In the genomic region with DNA sequence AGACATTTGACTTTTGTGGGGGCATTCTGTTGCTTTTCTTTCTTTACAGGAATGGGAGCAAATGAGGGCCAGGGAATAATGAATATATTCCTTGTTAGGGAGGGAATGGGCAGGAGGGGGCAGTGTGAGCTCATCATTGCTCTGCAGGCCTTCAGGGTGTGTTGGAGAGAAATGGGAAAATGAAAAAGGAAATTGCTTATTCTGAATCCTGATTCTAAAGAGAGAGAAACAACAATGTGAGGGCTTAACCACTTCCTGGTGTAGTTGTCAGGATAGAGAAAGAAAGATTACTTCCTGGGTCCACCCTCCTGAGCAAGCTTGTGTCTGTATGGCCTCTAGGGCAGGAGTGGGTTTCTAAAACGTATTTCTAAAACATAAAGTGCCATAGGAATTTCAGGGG, we compare ENCODE assay signal across 1 cellular context.
TF ChIP-seq lines count a peak whose summit lies in the region.

No MANE protein-coding gene starts in this region.

TF ChIP-seq in K562, 482 proteins besides CTCF, POLR2A, EP300 and RAD21 (continued from another document):
- TF ChIP-seq, protein P1, sequence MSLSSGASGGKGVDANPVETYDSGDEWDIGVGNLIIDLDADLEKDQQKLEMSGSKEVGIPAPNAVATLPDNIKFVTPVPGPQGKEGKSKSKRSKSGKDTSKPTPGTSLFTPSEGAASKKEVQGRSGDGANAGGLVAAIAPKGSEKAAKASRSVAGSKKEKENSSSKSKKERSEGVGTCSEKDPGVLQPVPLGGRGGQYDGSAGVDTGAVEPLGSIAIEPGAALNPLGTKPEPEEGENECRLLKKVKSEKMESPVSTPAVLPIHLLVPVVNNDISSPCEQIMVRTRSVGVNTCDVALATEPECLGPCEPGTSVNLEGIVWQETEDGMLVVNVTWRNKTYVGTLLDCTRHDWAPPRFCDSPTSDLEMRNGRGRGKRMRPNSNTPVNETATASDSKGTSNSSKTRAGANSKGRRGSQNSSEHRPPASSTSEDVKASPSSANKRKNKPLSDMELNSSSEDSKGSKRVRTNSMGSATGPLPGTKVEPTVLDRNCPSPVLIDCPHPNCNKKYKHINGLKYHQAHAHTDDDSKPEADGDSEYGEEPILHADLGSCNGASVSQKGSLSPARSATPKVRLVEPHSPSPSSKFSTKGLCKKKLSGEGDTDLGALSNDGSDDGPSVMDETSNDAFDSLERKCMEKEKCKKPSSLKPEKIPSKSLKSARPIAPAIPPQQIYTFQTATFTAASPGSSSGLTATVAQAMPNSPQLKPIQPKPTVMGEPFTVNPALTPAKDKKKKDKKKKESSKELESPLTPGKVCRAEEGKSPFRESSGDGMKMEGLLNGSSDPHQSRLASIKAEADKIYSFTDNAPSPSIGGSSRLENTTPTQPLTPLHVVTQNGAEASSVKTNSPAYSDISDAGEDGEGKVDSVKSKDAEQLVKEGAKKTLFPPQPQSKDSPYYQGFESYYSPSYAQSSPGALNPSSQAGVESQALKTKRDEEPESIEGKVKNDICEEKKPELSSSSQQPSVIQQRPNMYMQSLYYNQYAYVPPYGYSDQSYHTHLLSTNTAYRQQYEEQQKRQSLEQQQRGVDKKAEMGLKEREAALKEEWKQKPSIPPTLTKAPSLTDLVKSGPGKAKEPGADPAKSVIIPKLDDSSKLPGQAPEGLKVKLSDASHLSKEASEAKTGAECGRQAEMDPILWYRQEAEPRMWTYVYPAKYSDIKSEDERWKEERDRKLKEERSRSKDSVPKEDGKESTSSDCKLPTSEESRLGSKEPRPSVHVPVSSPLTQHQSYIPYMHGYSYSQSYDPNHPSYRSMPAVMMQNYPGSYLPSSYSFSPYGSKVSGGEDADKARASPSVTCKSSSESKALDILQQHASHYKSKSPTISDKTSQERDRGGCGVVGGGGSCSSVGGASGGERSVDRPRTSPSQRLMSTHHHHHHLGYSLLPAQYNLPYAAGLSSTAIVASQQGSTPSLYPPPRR (CRISPR knock-in tag; IDR thresholded peaks at IDR 0.05; ENCODE audit: borderline replicate concordance), result no peak
- TF ChIP-seq ZNF134 (CRISPR knock-in tag; conservative IDR thresholded peaks at IDR 0.05) (no peak), ESRRA (IDR thresholded peaks at IDR 0.05; ENCODE audit: borderline replicate concordance, low read depth) (no peak), STAG1 (CRISPR knock-in tag; IDR thresholded peaks at IDR 0.05; ENCODE audit: borderline replicate concordance) (peak; percentile 72; the same call in 1 of the 2 replicates), ELF1 (tag; IDR thresholded peaks at IDR 0.05) (peak; percentile 59), NR2C1 (IDR thresholded peaks at IDR 0.05) (no peak), NR2C1 (tag; IDR thresholded peaks at IDR 0.05) (0 out of 2 replicates have a peak, but pooled peaks have one; percentile 9), LEF1 (IDR thresholded peaks at IDR 0.05) (no peak), RFX1 (IDR thresholded peaks at IDR 0.05) (no peak), SOX6 (IDR thresholded peaks at IDR 0.05) (peak; percentile 24; the same call in 1 of the 2 replicates), NR2C2 (CRISPR knock-in tag; IDR thresholded peaks at IDR 0.05) (no peak), NR2C2 (tag; IDR thresholded peaks at IDR 0.05) (peak; percentile 48; the same call in 1 of the 2 replicates), HDGF (IDR thresholded peaks at IDR 0.05) (no peak), PCBP2 (IDR thresholded peaks at IDR 0.05; ENCODE audit: low read depth, low read length, poor library complexity, severe bottlenecking) (no peak), NCOA1 (IDR thresholded peaks at IDR 0.05; ENCODE audit: low read depth) (no peak), TAF1 (IDR thresholded peaks at IDR 0.05; ENCODE audit: control insufficient read depth, extremely low read depth, insufficient read depth, low read length, severe bottlenecking) (no peak), TAL1 (IDR thresholded peaks at IDR 0.05) (no peak), ZNF766 (CRISPR knock-in tag; conservative IDR thresholded peaks at IDR 0.05) (peak; percentile 75; the same call in 1 of the 2 replicates), GATA2 (CRISPR knock-in tag; IDR thresholded peaks at IDR 0.05) (no peak), HNRNPK (IDR thresholded peaks at IDR 0.05; ENCODE audit: low read depth, low read length, poor library complexity, severe bottlenecking) (no peak), SP1 (CRISPR knock-in tag; IDR thresholded peaks at IDR 0.05) (no peak), ETV1 (tag; conservative IDR thresholded peaks at IDR 0.05; ENCODE audit: low read depth) (peak; percentile 65), TEAD4 (IDR thresholded peaks at IDR 0.05; ENCODE audit: low read length) (peak; percentile 30; the same call in 1 of the 2 replicates), TEAD4 (CRISPR knock-in tag; IDR thresholded peaks at IDR 0.05; ENCODE audit: borderline replicate concordance) (no peak), ZNF707 (CRISPR knock-in tag; conservative IDR thresholded peaks at IDR 0.05) (no peak), NR4A1 (CRISPR knock-in tag; IDR thresholded peaks at IDR 0.05) (no peak), NR4A1 (tag; IDR thresholded peaks at IDR 0.05) (no peak), ZNF57 (CRISPR knock-in tag; IDR thresholded peaks at IDR 0.05) (no peak), ZFP1 (CRISPR knock-in tag; IDR thresholded peaks at IDR 0.05) (no peak), GABPA (tag; conservative IDR thresholded peaks at IDR 0.05; ENCODE audit: low read depth) (peak; percentile 66)
- TF ChIP-seq, protein P2, sequence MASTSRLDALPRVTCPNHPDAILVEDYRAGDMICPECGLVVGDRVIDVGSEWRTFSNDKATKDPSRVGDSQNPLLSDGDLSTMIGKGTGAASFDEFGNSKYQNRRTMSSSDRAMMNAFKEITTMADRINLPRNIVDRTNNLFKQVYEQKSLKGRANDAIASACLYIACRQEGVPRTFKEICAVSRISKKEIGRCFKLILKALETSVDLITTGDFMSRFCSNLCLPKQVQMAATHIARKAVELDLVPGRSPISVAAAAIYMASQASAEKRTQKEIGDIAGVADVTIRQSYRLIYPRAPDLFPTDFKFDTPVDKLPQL (IDR thresholded peaks at IDR 0.05; ENCODE audit: extremely low read depth, insufficient read length), result no peak
- TF ChIP-seq, protein P3, sequence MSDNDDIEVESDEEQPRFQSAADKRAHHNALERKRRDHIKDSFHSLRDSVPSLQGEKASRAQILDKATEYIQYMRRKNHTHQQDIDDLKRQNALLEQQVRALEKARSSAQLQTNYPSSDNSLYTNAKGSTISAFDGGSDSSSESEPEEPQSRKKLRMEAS (CRISPR knock-in tag; IDR thresholded peaks at IDR 0.05), result no peak
- TF ChIP-seq, protein P4, sequence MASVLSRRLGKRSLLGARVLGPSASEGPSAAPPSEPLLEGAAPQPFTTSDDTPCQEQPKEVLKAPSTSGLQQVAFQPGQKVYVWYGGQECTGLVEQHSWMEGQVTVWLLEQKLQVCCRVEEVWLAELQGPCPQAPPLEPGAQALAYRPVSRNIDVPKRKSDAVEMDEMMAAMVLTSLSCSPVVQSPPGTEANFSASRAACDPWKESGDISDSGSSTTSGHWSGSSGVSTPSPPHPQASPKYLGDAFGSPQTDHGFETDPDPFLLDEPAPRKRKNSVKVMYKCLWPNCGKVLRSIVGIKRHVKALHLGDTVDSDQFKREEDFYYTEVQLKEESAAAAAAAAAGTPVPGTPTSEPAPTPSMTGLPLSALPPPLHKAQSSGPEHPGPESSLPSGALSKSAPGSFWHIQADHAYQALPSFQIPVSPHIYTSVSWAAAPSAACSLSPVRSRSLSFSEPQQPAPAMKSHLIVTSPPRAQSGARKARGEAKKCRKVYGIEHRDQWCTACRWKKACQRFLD (CRISPR knock-in tag; IDR thresholded peaks at IDR 0.05), result peak; percentile 82
- TF ChIP-seq, protein P5, sequence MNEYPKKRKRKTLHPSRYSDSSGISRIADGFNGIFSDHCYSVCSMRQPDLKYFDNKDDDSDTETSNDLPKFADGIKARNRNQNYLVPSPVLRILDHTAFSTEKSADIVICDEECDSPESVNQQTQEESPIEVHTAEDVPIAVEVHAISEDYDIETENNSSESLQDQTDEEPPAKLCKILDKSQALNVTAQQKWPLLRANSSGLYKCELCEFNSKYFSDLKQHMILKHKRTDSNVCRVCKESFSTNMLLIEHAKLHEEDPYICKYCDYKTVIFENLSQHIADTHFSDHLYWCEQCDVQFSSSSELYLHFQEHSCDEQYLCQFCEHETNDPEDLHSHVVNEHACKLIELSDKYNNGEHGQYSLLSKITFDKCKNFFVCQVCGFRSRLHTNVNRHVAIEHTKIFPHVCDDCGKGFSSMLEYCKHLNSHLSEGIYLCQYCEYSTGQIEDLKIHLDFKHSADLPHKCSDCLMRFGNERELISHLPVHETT (CRISPR knock-in tag; conservative IDR thresholded peaks at IDR 0.05 in 1 of 2, IDR thresholded peaks at IDR 0.05 in 1 of 2), result peak in 1 of 2 experiments; percentile 48; a peak in 1 of 4 replicates
- TF ChIP-seq, protein P6, sequence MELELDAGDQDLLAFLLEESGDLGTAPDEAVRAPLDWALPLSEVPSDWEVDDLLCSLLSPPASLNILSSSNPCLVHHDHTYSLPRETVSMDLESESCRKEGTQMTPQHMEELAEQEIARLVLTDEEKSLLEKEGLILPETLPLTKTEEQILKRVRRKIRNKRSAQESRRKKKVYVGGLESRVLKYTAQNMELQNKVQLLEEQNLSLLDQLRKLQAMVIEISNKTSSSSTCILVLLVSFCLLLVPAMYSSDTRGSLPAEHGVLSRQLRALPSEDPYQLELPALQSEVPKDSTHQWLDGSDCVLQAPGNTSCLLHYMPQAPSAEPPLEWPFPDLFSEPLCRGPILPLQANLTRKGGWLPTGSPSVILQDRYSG (tag; conservative IDR thresholded peaks at IDR 0.05; ENCODE audit: low read depth), result no peak
- TF ChIP-seq, protein P7, sequence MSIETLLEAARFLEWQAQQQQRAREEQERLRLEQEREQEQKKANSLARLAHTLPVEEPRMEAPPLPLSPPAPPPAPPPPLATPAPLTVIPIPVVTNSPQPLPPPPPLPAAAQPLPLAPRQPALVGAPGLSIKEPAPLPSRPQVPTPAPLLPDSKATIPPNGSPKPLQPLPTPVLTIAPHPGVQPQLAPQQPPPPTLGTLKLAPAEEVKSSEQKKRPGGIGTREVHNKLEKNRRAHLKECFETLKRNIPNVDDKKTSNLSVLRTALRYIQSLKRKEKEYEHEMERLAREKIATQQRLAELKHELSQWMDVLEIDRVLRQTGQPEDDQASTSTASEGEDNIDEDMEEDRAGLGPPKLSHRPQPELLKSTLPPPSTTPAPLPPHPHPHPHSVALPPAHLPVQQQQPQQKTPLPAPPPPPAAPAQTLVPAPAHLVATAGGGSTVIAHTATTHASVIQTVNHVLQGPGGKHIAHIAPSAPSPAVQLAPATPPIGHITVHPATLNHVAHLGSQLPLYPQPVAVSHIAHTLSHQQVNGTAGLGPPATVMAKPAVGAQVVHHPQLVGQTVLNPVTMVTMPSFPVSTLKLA (conservative IDR thresholded peaks at IDR 0.05), result no peak
- TF ChIP-seq, protein P8, sequence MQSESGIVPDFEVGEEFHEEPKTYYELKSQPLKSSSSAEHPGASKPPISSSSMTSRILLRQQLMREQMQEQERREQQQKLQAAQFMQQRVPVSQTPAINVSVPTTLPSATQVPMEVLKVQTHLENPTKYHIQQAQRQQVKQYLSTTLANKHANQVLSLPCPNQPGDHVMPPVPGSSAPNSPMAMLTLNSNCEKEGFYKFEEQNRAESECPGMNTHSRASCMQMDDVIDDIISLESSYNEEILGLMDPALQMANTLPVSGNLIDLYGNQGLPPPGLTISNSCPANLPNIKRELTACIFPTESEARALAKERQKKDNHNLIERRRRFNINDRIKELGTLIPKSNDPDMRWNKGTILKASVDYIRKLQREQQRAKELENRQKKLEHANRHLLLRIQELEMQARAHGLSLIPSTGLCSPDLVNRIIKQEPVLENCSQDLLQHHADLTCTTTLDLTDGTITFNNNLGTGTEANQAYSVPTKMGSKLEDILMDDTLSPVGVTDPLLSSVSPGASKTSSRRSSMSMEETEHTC (IDR thresholded peaks at IDR 0.05), result no peak
- TF ChIP-seq, protein P9, sequence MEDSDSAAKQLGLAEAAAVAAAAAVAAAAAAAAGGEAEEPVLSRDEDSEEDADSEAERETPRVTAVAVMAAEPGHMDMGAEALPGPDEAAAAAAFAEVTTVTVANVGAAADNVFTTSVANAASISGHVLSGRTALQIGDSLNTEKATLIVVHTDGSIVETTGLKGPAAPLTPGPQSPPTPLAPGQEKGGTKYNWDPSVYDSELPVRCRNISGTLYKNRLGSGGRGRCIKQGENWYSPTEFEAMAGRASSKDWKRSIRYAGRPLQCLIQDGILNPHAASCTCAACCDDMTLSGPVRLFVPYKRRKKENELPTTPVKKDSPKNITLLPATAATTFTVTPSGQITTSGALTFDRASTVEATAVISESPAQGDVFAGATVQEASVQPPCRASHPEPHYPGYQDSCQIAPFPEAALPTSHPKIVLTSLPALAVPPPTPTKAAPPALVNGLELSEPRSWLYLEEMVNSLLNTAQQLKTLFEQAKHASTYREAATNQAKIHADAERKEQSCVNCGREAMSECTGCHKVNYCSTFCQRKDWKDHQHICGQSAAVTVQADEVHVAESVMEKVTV (CRISPR knock-in tag; IDR thresholded peaks at IDR 0.05), result peak; percentile 98
- TF ChIP-seq, protein P10, sequence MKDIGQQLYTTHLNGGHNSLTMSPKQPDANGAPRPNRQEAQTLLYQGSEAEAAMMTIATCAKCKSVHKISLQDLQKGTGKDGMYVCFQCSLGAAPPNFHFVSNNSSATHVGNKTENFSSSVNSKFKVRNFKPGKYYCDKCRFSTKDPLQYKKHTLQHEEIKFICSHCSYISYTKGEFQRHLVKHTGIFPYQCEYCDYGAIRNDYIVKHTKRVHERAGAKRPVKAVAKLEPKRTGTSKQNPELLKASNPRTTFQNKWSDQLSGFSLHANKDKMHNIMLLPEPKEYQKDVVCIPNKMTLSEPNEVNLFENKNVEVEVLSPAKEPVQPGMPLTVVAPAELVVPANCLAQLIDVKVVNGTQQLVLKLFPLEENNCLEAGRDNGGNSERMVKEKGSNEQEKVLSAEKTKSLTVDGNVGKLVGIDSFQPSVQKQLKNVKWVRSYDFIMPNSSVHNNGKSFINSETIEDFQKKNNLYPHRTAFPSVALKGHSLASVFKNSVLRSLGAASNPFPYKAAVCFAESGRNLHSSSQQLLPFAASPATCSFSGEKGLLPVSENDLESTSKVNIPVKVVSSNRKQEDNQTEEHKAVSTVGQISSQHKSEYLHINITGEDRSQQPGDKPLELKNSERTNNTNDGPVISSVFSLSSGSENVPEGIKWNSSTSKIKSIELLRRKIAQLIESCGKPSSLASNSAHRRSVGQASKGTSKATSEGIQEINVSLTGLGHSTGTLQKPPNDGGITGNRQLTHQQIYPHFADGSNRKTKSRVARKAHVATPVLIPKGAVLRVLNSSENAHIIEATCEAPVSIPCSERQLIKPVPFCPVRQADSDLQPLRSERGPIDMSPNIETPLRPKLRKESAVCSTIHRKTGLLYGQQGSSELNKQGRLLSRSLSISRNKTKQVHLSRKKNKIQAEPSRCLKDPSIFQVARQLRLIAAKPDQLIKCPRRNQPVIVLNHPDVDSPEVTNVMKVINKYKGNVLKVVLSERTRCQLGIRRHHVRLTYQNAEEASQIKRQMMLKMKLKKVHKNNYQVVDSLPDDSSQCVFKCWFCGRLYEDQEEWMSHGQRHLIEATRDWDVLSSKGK (CRISPR knock-in tag; IDR thresholded peaks at IDR 0.05), result no peak
- TF ChIP-seq, protein P11, sequence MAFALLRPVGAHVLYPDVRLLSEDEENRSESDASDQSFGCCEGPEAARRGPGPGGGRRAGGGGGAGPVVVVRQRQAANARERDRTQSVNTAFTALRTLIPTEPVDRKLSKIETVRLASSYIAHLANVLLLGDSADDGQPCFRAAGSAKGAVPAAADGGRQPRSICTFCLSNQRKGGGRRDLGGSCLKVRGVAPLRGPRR (CRISPR knock-in tag; IDR thresholded peaks at IDR 0.05), result no peak
